28 cellular contexts compared by ENCODE assay signal in genomic region chr19:41402010-41402409, GRCh38.
"Had no signal": no experiment of that assay in that cellular context is flagged by ENCODE, and none has a peak within 500 bp of the region (broad histone marks: within the 10 kb centered on the region; RNA-seq: fewer than 3 reads in every experiment).

No MANE protein-coding gene starts in this region.

- H3K27me3 Mint-ChIP-seq: activated B cell treated with CpG ODN at 0.5 μM for 24 hours; activated CD4-positive, alpha-beta T cell treated with anti-CD3 and anti-CD28 coated beads, Interleukin-2, amount 10 ng/mL, durations not matched to agents 24 days and 14 days; activated naive CD8-positive, alpha-beta T cell treated with anti-CD3 and anti-CD28 coated beads, Interleukin-2, amount 10 ng/mL, durations not matched to agents 7 days and 5 days had no signal

- ATAC-seq: K562, Panc1, SK-N-SH treated with all-trans-retinoic acid at 6 μM for 48 hours had no signal

- DNase-seq: activated B cell treated with CpG ODN at 0.5 μM for 24 hours; activated CD4-positive, alpha-beta T cell treated with anti-CD3 and anti-CD28 coated beads for 1 hour; activated CD4-positive, alpha-beta T cell treated with anti-CD3 and anti-CD28 coated beads, Interleukin-2, amount 10 ng/mL, durations not matched to agents 24 days and 14 days; activated CD4-positive, alpha-beta T cell treated with anti-CD3 and anti-CD28 coated beads, Interleukin-2, amount 50 U/mL, for 48 hours; activated naive CD4-positive, alpha-beta T cell treated with anti-CD3 and anti-CD28 coated beads, Interleukin-2, amount 50 U/mL, for 16 hours; activated naive CD8-positive, alpha-beta T cell treated with anti-CD3 and anti-CD28 coated beads, Interleukin-2, amount 10 ng/mL, durations not matched to agents 7 days and 5 days; activated T-cell treated with anti-CD3 and anti-CD28 coated beads for 4 hours; adrenal gland; aorta; Karpas-422; MM.1S; NCI-H1105 treated with DMSO at 0.1 percent for 48 hours; NCI-H1436 treated with DMSO at 0.1 percent for 48 hours; NCI-H187; NCI-H2081; NCI-H446; NCI-H524; NCI-H748 treated with DMSO at 0.1 percent for 48 hours; Right ventricle myocardium superior; RPMI8226; SJCRH30; SW 1271; T-helper 9 cell had no signal

- H3K36me3 ChIP-seq: adrenal gland, breast epithelium, SJCRH30 had no signal

- H3K4me3 ChIP-seq: adrenal gland, breast epithelium, K562, SJCRH30 had no signal

- H3K9me3 ChIP-seq: adrenal gland, breast epithelium, SJCRH30 had no signal

- H3K4me3 Mint-ChIP-seq: activated B cell treated with CpG ODN at 0.5 μM for 24 hours; activated CD4-positive, alpha-beta T cell treated with anti-CD3 and anti-CD28 coated beads, Interleukin-2, amount 10 ng/mL, durations not matched to agents 24 days and 14 days; activated naive CD8-positive, alpha-beta T cell treated with anti-CD3 and anti-CD28 coated beads, Interleukin-2, amount 10 ng/mL, durations not matched to agents 7 days and 5 days; T-helper 1 cell treated with Interleukin-12 subunit alpha and Interleukin-12 subunit beta and Interleukin-4 antibody, amounts not matched to agents 30 μg/mL and 1 μg/mL, for 36 hours had no signal

- H3K27me3 ChIP-seq: adrenal gland, breast epithelium, SJCRH30 had no signal

- H3K9me3 Mint-ChIP-seq: activated B cell treated with CpG ODN at 0.5 μM for 24 hours; activated CD4-positive, alpha-beta T cell treated with anti-CD3 and anti-CD28 coated beads, Interleukin-2, amount 10 ng/mL, durations not matched to agents 24 days and 14 days; activated naive CD8-positive, alpha-beta T cell treated with anti-CD3 and anti-CD28 coated beads, Interleukin-2, amount 10 ng/mL, durations not matched to agents 7 days and 5 days; T-helper 1 cell treated with Interleukin-12 subunit alpha and Interleukin-12 subunit beta and Interleukin-4 antibody, amounts not matched to agents 30 μg/mL and 1 μg/mL, for 36 hours had no signal

- FAIRE-seq: K562 had no signal

- H3K27ac Mint-ChIP-seq: activated B cell treated with CpG ODN at 0.5 μM for 24 hours; activated CD4-positive, alpha-beta T cell treated with anti-CD3 and anti-CD28 coated beads, Interleukin-2, amount 10 ng/mL, durations not matched to agents 24 days and 14 days; activated naive CD8-positive, alpha-beta T cell treated with anti-CD3 and anti-CD28 coated beads, Interleukin-2, amount 10 ng/mL, durations not matched to agents 7 days and 5 days; T-helper 1 cell treated with Interleukin-12 subunit alpha and Interleukin-12 subunit beta and Interleukin-4 antibody, amounts not matched to agents 30 μg/mL and 1 μg/mL, for 36 hours had no signal

- H3K27ac ChIP-seq: adrenal gland, SJCRH30 had no signal
